20 cellular contexts compared by ENCODE assay signal in the genomic region with DNA sequence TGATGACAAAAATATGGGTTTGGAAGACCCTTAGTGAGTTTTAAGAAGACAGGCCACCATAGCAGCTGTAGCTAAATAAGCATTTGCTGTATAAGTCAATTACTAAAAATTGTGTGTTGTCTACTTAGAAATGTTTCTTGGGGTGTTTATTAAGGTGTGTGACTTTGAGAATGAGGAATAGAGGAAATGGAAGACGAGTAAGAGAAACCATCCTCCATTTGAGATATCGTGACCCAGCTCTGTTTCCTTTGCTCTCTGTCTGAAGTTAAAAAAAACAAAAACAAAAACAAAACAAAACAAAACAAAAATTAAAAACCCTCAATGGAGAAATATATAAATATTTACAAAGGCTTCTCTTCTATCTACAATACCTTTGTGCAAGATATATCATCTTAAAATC. TPM values are rescaled to one million over a fixed set of nuclear protein-coding genes. Genes with fewer than 3 reads are reported as not detected.
DNase-seq lines count a peak whose midpoint lies in the region; ATAC-seq, FAIRE-seq and TF ChIP-seq lines count a peak whose summit lies in the region.
"Had no signal": no experiment of that assay in that cellular context is flagged by ENCODE, and none has a peak within 500 bp of the region (broad histone marks: within the 10 kb centered on the region; RNA-seq: fewer than 3 reads in every experiment).

No MANE protein-coding gene starts in this region.

- peaks cover 91% of the 10 kb centered on the region for H3K4me1 ChIP-seq in CD8-positive, alpha-beta T cell (ENCODE audit: insufficient read depth, low read length)
- peaks cover 6% of the 10 kb centered on the region for H3K4me1 ChIP-seq in mucosa of descending colon (ENCODE audit: low read depth)

- DNase-seq in CD8-positive, alpha-beta T cell = no peak
- DNase-seq in HL-60 (ENCODE audit: low read depth in 1 of 2, low spot score in 1 of 2) = no peak
- no peak for DNase-seq in activated T-helper 1 cell treated with anti-CD3 and anti-CD28 coated beads, Interleukin-12 subunit alpha, Interleukin-12 subunit beta, Interleukin-2, Interleukin-4 antibody, amounts not matched to agents 30 ng/mL and 10 ng/mL and 1 ng/mL, durations not matched to agents 14 hours and 24 hours and 36 hours (ENCODE audit: low spot score)
- no peak for DNase-seq in naive thymus-derived CD8-positive, alpha-beta T cell
- DNase-seq in mucosa of descending colon = no peak
- DNase-seq in HTR-8/SVneo (ENCODE audit: insufficient read length, low spot score) = no peak
- DNase-seq in RKO (ENCODE audit: low spot score) = no peak
- DNase-seq: anterior cingulate cortex, cortex of kidney, HCEC 1CT, head of caudate nucleus, midbrain, NCI-H345, ovary had no signal

- no peak for FAIRE-seq in HTR-8/SVneo (lab: Jason Lieb, UNC)
- FAIRE-seq: K562, keratinocyte had no signal

- peak overlapping the region; percentile 57 for H3K27ac ChIP-seq in CD8-positive, alpha-beta T cell (ENCODE audit: low read depth, low read length)
- peak overlapping the region; percentile 97 for H3K27ac ChIP-seq in HL-60 (replicated peaks)
- H3K27ac ChIP-seq: C4-2B, ovary, vagina had no signal

- no peaks in the 10 kb centered on the region for H3K36me3 Mint-ChIP-seq in CD8-positive, alpha-beta T cell
- peaks cover 6% of the 10 kb centered on the region for H3K36me3 Mint-ChIP-seq in activated T-helper 1 cell treated with anti-CD3 and anti-CD28 coated beads, Interleukin-12 subunit alpha, Interleukin-12 subunit beta, Interleukin-2, Interleukin-4 antibody, amounts not matched to agents 30 ng/mL and 10 ng/mL and 1 ng/mL, durations not matched to agents 14 hours and 24 hours and 36 hours (ENCODE audit: low read depth)
- peaks cover 0 to 2% (median 0%) of the 10 kb centered on the region in 3 donors for H3K36me3 Mint-ChIP-seq in naive thymus-derived CD8-positive, alpha-beta T cell

- no peaks in the 10 kb centered on the region for H3K27me3 Mint-ChIP-seq in CD8-positive, alpha-beta T cell (ENCODE audit: low read depth)
- H3K27me3 Mint-ChIP-seq in activated T-helper 1 cell treated with anti-CD3 and anti-CD28 coated beads, Interleukin-12 subunit alpha, Interleukin-12 subunit beta, Interleukin-2, Interleukin-4 antibody, amounts not matched to agents 30 ng/mL and 10 ng/mL and 1 ng/mL, durations not matched to agents 14 hours and 24 hours and 36 hours (ENCODE audit: insufficient read depth) = no peaks in the 10 kb centered on the region
- no peaks in the 10 kb centered on the region for H3K27me3 Mint-ChIP-seq in naive thymus-derived CD8-positive, alpha-beta T cell

- H3K27ac Mint-ChIP-seq in CD8-positive, alpha-beta T cell = peak overlapping the region; percentile 98
- peak overlapping the region; percentile 100 for H3K27ac Mint-ChIP-seq in activated T-helper 1 cell treated with anti-CD3 and anti-CD28 coated beads, Interleukin-12 subunit alpha, Interleukin-12 subunit beta, Interleukin-2, Interleukin-4 antibody, amounts not matched to agents 30 ng/mL and 10 ng/mL and 1 ng/mL, durations not matched to agents 14 hours and 24 hours and 36 hours
- H3K27ac Mint-ChIP-seq in naive thymus-derived CD8-positive, alpha-beta T cell = peak overlapping the region; percentile 84 to 100 (median 98)

- no peaks in the 10 kb centered on the region for H3K9me3 Mint-ChIP-seq in CD8-positive, alpha-beta T cell
- no peaks in the 10 kb centered on the region for H3K9me3 Mint-ChIP-seq in activated T-helper 1 cell treated with anti-CD3 and anti-CD28 coated beads, Interleukin-12 subunit alpha, Interleukin-12 subunit beta, Interleukin-2, Interleukin-4 antibody, amounts not matched to agents 30 ng/mL and 10 ng/mL and 1 ng/mL, durations not matched to agents 14 hours and 24 hours and 36 hours
- no peaks in the 10 kb centered on the region for H3K9me3 Mint-ChIP-seq in naive thymus-derived CD8-positive, alpha-beta T cell

- no peaks in the 10 kb centered on the region for H3K27me3 ChIP-seq in CD8-positive, alpha-beta T cell (ENCODE audit: insufficient read depth, low read length)
- no peaks in the 10 kb centered on the region for H3K27me3 ChIP-seq in HL-60 (ENCODE audit: insufficient read depth, poor library complexity, severe bottlenecking)
- H3K27me3 ChIP-seq: ovary, vagina had no signal

- H3K4me3 ChIP-seq in CD8-positive, alpha-beta T cell (ENCODE audit: low read depth, low read length) = peak overlapping the region; percentile 47
- H3K4me3 ChIP-seq in HL-60 (replicated peaks; ENCODE audit: insufficient read depth, low read length) (no peak overlapping the region), mucosa of descending colon (no peak overlapping the region)
- H3K4me3 ChIP-seq: K562, ovary, vagina had no signal

- no peak for TF ChIP-seq CTCF in CD8-positive, alpha-beta T cell (IDR thresholded peaks at IDR 0.05)
- no peak for TF ChIP-seq CTCF in HL-60 (IDR thresholded peaks at IDR 0.05; ENCODE audit: insufficient read depth, low read length)
- no peak for TF ChIP-seq CTCF in mucosa of descending colon (IDR thresholded peaks at IDR 0.05)

- CTCF ChIA-PET in CD8-positive, alpha-beta T cell (lab: Charles Lee) = interaction anchor here (1.0 to 5.9 kb wide), 11 partner anchors 9 to 402 kb away, joined by 3 to 52 read pairs (median 7); a partner anchor contains a TSS

- POLR2A ChIA-PET in CD8-positive, alpha-beta T cell (lab: Charles Lee) = interaction anchor here (0.7 to 10.7 kb wide), 22 partner anchors 9 to 402 kb away, joined by 3 to 518 read pairs (median 6); a partner anchor contains a TSS
- POLR2A ChIA-PET in naive thymus-derived CD8-positive, alpha-beta T cell (lab: Charles Lee) = interaction anchor here (1.0 to 20.9 kb wide), 17 partner anchors 12 to 402 kb away, joined by 3 to 1055 read pairs (median 18); a partner anchor contains a TSS

- H3K9me3 ChIP-seq in CD8-positive, alpha-beta T cell (ENCODE audit: low read length) = no peaks in the 10 kb centered on the region
- H3K9me3 ChIP-seq in mucosa of descending colon = no peaks in the 10 kb centered on the region
- H3K9me3 ChIP-seq: ovary, vagina had no signal

- H3K36me3 ChIP-seq in CD8-positive, alpha-beta T cell (ENCODE audit: insufficient read depth, low read length) = no peaks in the 10 kb centered on the region
- no peaks in the 10 kb centered on the region for H3K36me3 ChIP-seq in mucosa of descending colon (ENCODE audit: low read depth)
- H3K36me3 ChIP-seq: ovary, vagina had no signal

- no peak for ATAC-seq in CD8-positive, alpha-beta T cell
- no peak for ATAC-seq in naive thymus-derived CD8-positive, alpha-beta T cell
- ATAC-seq in mucosa of descending colon = no peak
- ATAC-seq: K562 had no signal

- intact Hi-C loops in CD8-positive, alpha-beta T cell (cut with DNase I, micrococcal nuclease) = loop anchor here (2.0 to 5.0 kb wide), 2 partner anchors 33 to 34 kb away; no protein-coding TSS in a partner anchor
- intact Hi-C loops in activated T-helper 1 cell treated with anti-CD3 and anti-CD28 coated beads, Interleukin-12 subunit alpha, Interleukin-12 subunit beta, Interleukin-2, Interleukin-4 antibody, amounts not matched to agents 30 ng/mL and 10 ng/mL and 1 ng/mL, durations not matched to agents 14 hours and 24 hours and 36 hours (cut with micrococcal nuclease) = no loop called here
- intact Hi-C loops in mucosa of descending colon (cut with DNase I, micrococcal nuclease) = no loop called here

- peaks cover 87% of the 10 kb centered on the region for H3K4me1 Mint-ChIP-seq in CD8-positive, alpha-beta T cell (ENCODE audit: low read depth)
- H3K4me1 Mint-ChIP-seq in activated T-helper 1 cell treated with anti-CD3 and anti-CD28 coated beads, Interleukin-12 subunit alpha, Interleukin-12 subunit beta, Interleukin-2, Interleukin-4 antibody, amounts not matched to agents 30 ng/mL and 10 ng/mL and 1 ng/mL, durations not matched to agents 14 hours and 24 hours and 36 hours (ENCODE audit: low read depth) = peaks cover 94% of the 10 kb centered on the region
- peaks cover 19 to 93% (median 82%) of the 10 kb centered on the region in 4 donors for H3K4me1 Mint-ChIP-seq in naive thymus-derived CD8-positive, alpha-beta T cell

- peak overlapping the region; percentile 80 for H3K4me3 Mint-ChIP-seq in CD8-positive, alpha-beta T cell
- H3K4me3 Mint-ChIP-seq in activated T-helper 1 cell treated with anti-CD3 and anti-CD28 coated beads, Interleukin-12 subunit alpha, Interleukin-12 subunit beta, Interleukin-2, Interleukin-4 antibody, amounts not matched to agents 30 ng/mL and 10 ng/mL and 1 ng/mL, durations not matched to agents 14 hours and 24 hours and 36 hours = peak overlapping the region; percentile 79
- H3K4me3 Mint-ChIP-seq in naive thymus-derived CD8-positive, alpha-beta T cell = peak overlapping the region; percentile 57 to 89 (median 84)

RNA-seq across cellular contexts. Expression of a gene that starts 41.7 kb away (rescaled TPM):
- total RNA-seq in CD8-positive, alpha-beta T cell = not detected
- total RNA-seq in activated T-helper 1 cell treated with anti-CD3 and anti-CD28 coated beads, Interleukin-12 subunit alpha, Interleukin-12 subunit beta, Interleukin-2, Interleukin-4 antibody, amounts not matched to agents 30 ng/mL and 10 ng/mL and 1 ng/mL, durations not matched to agents 14 hours and 24 hours and 36 hours = 0.05 TPM in 2 replicates
- not detected for total RNA-seq in naive thymus-derived CD8-positive, alpha-beta T cell
- not detected for polyA plus RNA-seq in naive thymus-derived CD8-positive, alpha-beta T cell
- total RNA-seq in mucosa of descending colon = under 1 TPM in 1 of 3 donors, not detected in 2; 0.13 TPM
- total RNA-seq: K562, SK-MEL-5, vagina had no signal
- polyA plus RNA-seq: esophagus, K562, keratinocyte had no signal

Comparison
In these comparisons a context has a peak if more than half of its experiments do, and no peak if none do; other contexts are left out.
1. intact Hi-C loops: an anchor here in CD8-positive, alpha-beta T cell (2.0 to 5.0 kb wide); none called in activated T-helper 1 cell treated with anti-CD3 and anti-CD28 coated beads, Interleukin-12 subunit alpha, Interleukin-12 subunit beta, Interleukin-2, Interleukin-4 antibody, amounts not matched to agents 30 ng/mL and 10 ng/mL and 1 ng/mL, durations not matched to agents 14 hours and 24 hours and 36 hours and mucosa of descending colon.